Comparison of ENCODE assay signal across 8 cellular contexts in the genomic region with DNA sequence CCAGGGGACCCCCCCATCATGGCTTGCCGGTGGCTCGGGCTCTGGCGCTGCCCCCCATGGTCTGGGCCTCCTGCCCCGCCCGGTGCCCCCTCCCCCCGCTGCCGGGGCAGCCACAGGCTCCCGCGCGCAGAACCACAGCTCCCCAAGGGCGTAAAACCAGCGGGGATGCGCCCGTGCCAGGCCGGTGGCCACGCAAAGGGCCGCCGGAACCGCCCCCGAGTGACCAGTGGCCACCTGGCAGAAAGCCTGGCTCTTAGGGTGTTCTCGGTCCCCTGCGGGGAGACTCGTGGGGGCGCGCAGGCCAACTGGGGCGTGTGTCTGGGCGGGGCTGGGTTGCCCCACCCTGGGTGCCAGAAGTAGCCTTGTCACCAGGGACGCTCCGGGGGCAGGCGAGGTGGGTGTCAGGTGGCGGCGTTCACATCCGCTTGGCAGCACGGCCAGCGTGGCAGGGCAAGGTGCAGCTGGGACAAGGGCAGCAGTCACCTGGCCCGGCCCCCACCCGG. TPM values are rescaled to one million over a fixed set of nuclear protein-coding genes. Genes with fewer than 3 reads are reported as not detected.
A peak's percentile ranks its signal among the peaks of the same experiment; 100 is the strongest.
DNase-seq lines count a peak whose midpoint lies in the region; ATAC-seq, FAIRE-seq and TF ChIP-seq lines count a peak whose summit lies in the region.

No MANE protein-coding gene starts in this region.

- no peak overlapping the region for H4K5ac ChIP-seq in H1 (ENCODE audit: insufficient read length, low read depth, low read length)

- H3K36me3 ChIP-seq in H1 (ENCODE audit: control insufficient read depth in 2 of 4, insufficient read depth in 4 of 4, low read length in 3 of 4) (no peaks in the 10 kb centered on the region), neutrophil (no peaks in the 10 kb centered on the region), SJCRH30 (no peaks in the 10 kb centered on the region)

- H4K8ac ChIP-seq in H1 (ENCODE audit: extremely low read depth, insufficient read depth, low read length): peak overlapping the region; percentile 75; the same call in 1 of the 2 replicates

- H3K27ac ChIP-seq in H1 (ENCODE audit: low read depth, low read length) (no peak overlapping the region), neutrophil (peak overlapping the region; percentile 95), SJCRH30 (no peak overlapping the region)

- no peak for TF ChIP-seq POLR2A in H1 (IDR thresholded peaks at IDR 0.05; ENCODE audit: control extremely low read depth in 1 of 2, low read depth in 2 of 2, low read length in 2 of 2)

- H3K79me1 ChIP-seq in H1 (ENCODE audit: low read depth, low read length): peaks cover 6% of the 10 kb centered on the region

- FAIRE-seq in H1 (lab: Jason Lieb, UNC): no peak

- WGBS in H1 (ENCODE audit: extremely low coverage in 1 of 2, insufficient coverage in 1 of 2, insufficient read length in 1 of 2, insufficient replicate concordance in 2 of 2, low coverage in 1 of 2, low lambda C conversion rate in 2 of 2, missing lambda C conversion rate in 1 of 2), 2 experiments: 12% methylated on average over 28 of the region's 37 CpGs; no CpG with 5 or more reads in 1 of the 2 experiments

- H3K27me3 ChIP-seq in H1 (replicated peaks in 1 of 4; ENCODE audit: control insufficient read depth in 3 of 4, extremely low read depth in 1 of 4, insufficient read depth in 3 of 4, low read length in 3 of 4): peaks cover 0 to 11% (median 5%) of the 10 kb centered on the region in 4 experiments; a peak in 4 of 7 replicates
- no peaks in the 10 kb centered on the region for H3K27me3 ChIP-seq in neutrophil
- peaks cover 38% of the 10 kb centered on the region for H3K27me3 ChIP-seq in SJCRH30

- no peak overlapping the region for H3K23ac ChIP-seq in H1 (ENCODE audit: insufficient read length)

- H3K4me2 ChIP-seq in H1 (ENCODE audit: insufficient read depth in 1 of 2, low read depth in 2 of 2, low read length in 2 of 2): peak overlapping the region; percentile 48 to 67

- no peak overlapping the region for H2AK5ac ChIP-seq in H1 (ENCODE audit: low read depth, low read length)

- no peak for TF ChIP-seq RAD21 in Ishikawa (IDR thresholded peaks at IDR 0.05; ENCODE audit: low read depth)
- TF ChIP-seq RAD21 in H1 (IDR thresholded peaks at IDR 0.05 in 1 of 2, conservative IDR thresholded peaks at IDR 0.05 in 1 of 2; ENCODE audit: low read depth in 2 of 2, low read length in 2 of 2): no peak

- POLR2A ChIA-PET in H1 (lab: Charles Lee; ENCODE audit: partially characterized antibody): interaction anchor here (1.4 to 3.7 kb wide), 3 partner anchors 15 to 40 kb away, joined by 4 to 29 read pairs (median 8); no protein-coding TSS in a partner anchor

- H2BK20ac ChIP-seq in H1 (ENCODE audit: low read length): no peak overlapping the region

- TF ChIP-seq EP300 in Ishikawa (IDR thresholded peaks at IDR 0.05; ENCODE audit: borderline replicate concordance) (peak; percentile 89), H1 (IDR thresholded peaks at IDR 0.05; ENCODE audit: borderline replicate concordance in 1 of 2, low read depth in 2 of 2, low read length in 2 of 2) (no peak)

- H3K14ac ChIP-seq in H1 (ENCODE audit: insufficient read length): no peak overlapping the region

- H3K79me2 ChIP-seq in H1 (ENCODE audit: control insufficient read depth in 1 of 2, insufficient read depth in 2 of 2, low read length in 2 of 2): no peaks in the 10 kb centered on the region

- H4K91ac ChIP-seq in H1 (replicated peaks; ENCODE audit: insufficient read length, low read length): no peak overlapping the region

- H3K4ac ChIP-seq in H1 (replicated peaks; ENCODE audit: insufficient read length, low read depth, low read length): no peak overlapping the region

- no peak overlapping the region for H2BK120ac ChIP-seq in H1 (replicated peaks; ENCODE audit: low read depth, low read length)

- peak; percentile 92 for DNase-seq in DMS53 (lab: John Stamatoyannopoulos, UW)
- peak in 1 of 2 experiments; percentile 68 for DNase-seq in H1 (ENCODE audit: low read depth in 1 of 2, low spot score in 2 of 2)
- no peak for DNase-seq in SJCRH30
- DNase-seq in islet precursor cell: no peak
- no peak for DNase-seq in hypothalamus (lab: John Stamatoyannopoulos, UW)

- peak overlapping the region; percentile 39; the same call in 1 of the 2 replicates for H2BK12ac ChIP-seq in H1 (ENCODE audit: low read depth, low read length)

- TF ChIP-seq CTCF in H1 (IDR thresholded peaks at IDR 0.05; ENCODE audit: control extremely low read depth in 1 of 3, insufficient read depth in 1 of 3, low read depth in 1 of 3, low read length in 3 of 3) (no peak), neutrophil (IDR thresholded peaks at IDR 0.05) (no peak)

- H3K9me3 ChIP-seq in H1 (ENCODE audit: insufficient read depth in 2 of 2, low read depth in 1 of 2, low read length in 1 of 2) (no peaks in the 10 kb centered on the region), neutrophil (no peaks in the 10 kb centered on the region), SJCRH30 (replicated peaks) (no peaks in the 10 kb centered on the region)

- H3K56ac ChIP-seq in H1 (replicated peaks; ENCODE audit: insufficient read length, low read depth, low read length): no peak overlapping the region

- CTCF ChIA-PET in H1 (lab: Charles Lee; ENCODE audit: partially characterized antibody): interaction anchor here (0.9 to 12.8 kb wide), 5 partner anchors 9 to 151 kb away, joined by 3 to 125 read pairs (median 4); no protein-coding TSS in a partner anchor

- H3K4me3 ChIP-seq in H1 (ENCODE audit: extremely low read depth in 1 of 4, insufficient read depth in 2 of 4, low read depth in 3 of 4, low read length in 4 of 4) (peak overlapping the region; percentile 19 to 85 (median 52)), neutrophil (ENCODE audit: low read depth in 1 of 2, low read length in 1 of 2) (peak overlapping the region; percentile 57 to 88), SJCRH30 (no peak overlapping the region)

- H3K23me2 ChIP-seq in H1 (ENCODE audit: low read depth, low read length): peaks cover 13% of the 10 kb centered on the region; the same call in 1 of the 2 replicates

- ATAC-seq in GM21423 (IDR thresholded peaks at IDR 0.05; ENCODE audit: unreplicated experiment): no peak

- H3K4me1 ChIP-seq in H1 (replicated peaks in 1 of 4; ENCODE audit: control insufficient read depth in 3 of 4, insufficient read depth in 4 of 4, low read length in 3 of 4) (peaks cover 0 to 28% (median 17%) of the 10 kb centered on the region in 4 experiments; a peak in 5 of 7 replicates), neutrophil (ENCODE audit: control insufficient read depth in 1 of 2, insufficient read depth in 1 of 2, low read depth in 1 of 2, low read length in 1 of 2) (peaks cover 35 to 39% of the 10 kb centered on the region in 2 experiments), SJCRH30 (peaks cover 17% of the 10 kb centered on the region)

- no peak overlapping the region for H2BK15ac ChIP-seq in H1 (ENCODE audit: low read length)

- H3K18ac ChIP-seq in H1 (ENCODE audit: extremely low read depth, low read length): peak overlapping the region; percentile 60

- peak overlapping the region; percentile 52; the same call in 1 of the 2 replicates for H2BK5ac ChIP-seq in H1 (ENCODE audit: low read depth, low read length)

- no peak overlapping the region for H2AFZ ChIP-seq in H1 (ENCODE audit: low read length)

- H3K9ac ChIP-seq in H1 (replicated peaks in 1 of 4; ENCODE audit: extremely low read depth in 1 of 4, low read depth in 3 of 4, low read length in 3 of 4): no peak overlapping the region

- H4K20me1 ChIP-seq in H1 (replicated peaks in 1 of 2; ENCODE audit: control insufficient read depth in 1 of 2, insufficient read depth in 2 of 2, low read length in 2 of 2): peaks cover 2 to 10% of the 10 kb centered on the region in 2 experiments

RNA-seq across cellular contexts. Expression of a gene that starts 0.5 kb away (rescaled TPM):
- 30.5 and 31.6 TPM in 2 replicates for total RNA-seq in H1 (2021; fragmentation: NEBNext Ultra II Directional; extraction: Animal tissue kit (Norgen Biotek cat#: 25700))
- polyA plus RNA-seq in H1 (2011; rRNA removed): 37.6 and 52.1 TPM in 2 replicates
- 36.0 TPM for polyA plus RNA-seq in H1 (2011; cell fraction: cytosol; rRNA removed)
- 44.9 TPM for polyA plus RNA-seq in H1 (2011; cell fraction: nucleus; rRNA removed)
- polyA plus RNA-seq in H1 (2012, experiment 1 of 2): 16.4 to 27.5 TPM (median 25.2 TPM) in 4 replicates
- 26.0 TPM for polyA plus RNA-seq in H1 (2012, experiment 2 of 2)
- 32.4 TPM for polyA plus RNA-seq in H1 (2013, experiment 1 of 2)
- 37.1 TPM for polyA plus RNA-seq in H1 (2013, experiment 2 of 2)
- 9.3 and 15.5 TPM in 2 replicates for polyA minus RNA-seq in H1 (2011; rRNA and poly(A)+ RNA removed)
- 19.5 TPM for polyA minus RNA-seq in H1 (2011; cell fraction: cytosol; rRNA and poly(A)+ RNA removed)
- 12.9 TPM for polyA minus RNA-seq in H1 (2011; cell fraction: nucleus; rRNA and poly(A)+ RNA removed)
- total RNA-seq in SJCRH30 (2014; rRNA removed; shearing (Covaris generic)): 11.2 and 11.8 TPM in 2 replicates

RNA-seq across cellular contexts. Expression of a gene that starts 24.6 kb away (rescaled TPM):
- total RNA-seq in H1 (2021; fragmentation: NEBNext Ultra II Directional; extraction: Animal tissue kit (Norgen Biotek cat#: 25700)): 32.3 and 35.3 TPM in 2 replicates
- polyA plus RNA-seq in H1 (2011; rRNA removed): 64.8 and 78.8 TPM in 2 replicates
- polyA plus RNA-seq in H1 (2011; cell fraction: cytosol; rRNA removed): 58.4 TPM
- polyA plus RNA-seq in H1 (2011; cell fraction: nucleus; rRNA removed): 75.1 TPM
- polyA plus RNA-seq in H1 (2012, experiment 1 of 2): 19.5 to 34.6 TPM (median 30.7 TPM) in 4 replicates
- 28.6 TPM for polyA plus RNA-seq in H1 (2012, experiment 2 of 2)
- 28.2 TPM for polyA plus RNA-seq in H1 (2013, experiment 1 of 2)
- 28.5 TPM for polyA plus RNA-seq in H1 (2013, experiment 2 of 2)
- 13.3 and 14.7 TPM in 2 replicates for polyA minus RNA-seq in H1 (2011; rRNA and poly(A)+ RNA removed)
- polyA minus RNA-seq in H1 (2011; cell fraction: cytosol; rRNA and poly(A)+ RNA removed): 22.6 TPM
- 19.6 TPM for polyA minus RNA-seq in H1 (2011; cell fraction: nucleus; rRNA and poly(A)+ RNA removed)
- 5.0 and 6.1 TPM in 2 replicates for total RNA-seq in SJCRH30 (2014; rRNA removed; shearing (Covaris generic))

RNA-seq across cellular contexts. Expression of a gene that starts 25.1 kb away (rescaled TPM):
- 37.8 and 39.8 TPM in 2 replicates for total RNA-seq in H1 (2021; fragmentation: NEBNext Ultra II Directional; extraction: Animal tissue kit (Norgen Biotek cat#: 25700))
- polyA plus RNA-seq in H1 (2011; rRNA removed): 53.4 and 82.5 TPM in 2 replicates
- polyA plus RNA-seq in H1 (2011; cell fraction: cytosol; rRNA removed): 63.0 TPM
- 82.5 TPM for polyA plus RNA-seq in H1 (2011; cell fraction: nucleus; rRNA removed)
- polyA plus RNA-seq in H1 (2012, experiment 1 of 2): 17.3 to 46.4 TPM (median 40.7 TPM) in 4 replicates
- polyA plus RNA-seq in H1 (2012, experiment 2 of 2): 43.2 TPM
- polyA plus RNA-seq in H1 (2013, experiment 1 of 2): 66.8 TPM
- polyA plus RNA-seq in H1 (2013, experiment 2 of 2): 68.8 TPM
- polyA minus RNA-seq in H1 (2011; rRNA and poly(A)+ RNA removed): 7.2 and 9.3 TPM in 2 replicates
- polyA minus RNA-seq in H1 (2011; cell fraction: cytosol; rRNA and poly(A)+ RNA removed): 30.7 TPM
- 12.8 TPM for polyA minus RNA-seq in H1 (2011; cell fraction: nucleus; rRNA and poly(A)+ RNA removed)
- total RNA-seq in SJCRH30 (2014; rRNA removed; shearing (Covaris generic)): 0.71 and 0.81 TPM in 2 replicates

RNA-seq across cellular contexts. Expression of a gene that starts 55.0 kb away (rescaled TPM):
- total RNA-seq in H1 (2021; fragmentation: NEBNext Ultra II Directional; extraction: Animal tissue kit (Norgen Biotek cat#: 25700)): 2.8 and 4.8 TPM in 2 replicates
- polyA plus RNA-seq in H1 (2011; rRNA removed): 2.6 and 3.5 TPM in 2 replicates
- 3.5 TPM for polyA plus RNA-seq in H1 (2011; cell fraction: cytosol; rRNA removed)
- 3.0 TPM for polyA plus RNA-seq in H1 (2011; cell fraction: nucleus; rRNA removed)
- 1.1 to 2.7 TPM (median 2.4 TPM) in 4 replicates for polyA plus RNA-seq in H1 (2012, experiment 1 of 2)
- polyA plus RNA-seq in H1 (2012, experiment 2 of 2): 2.3 TPM
- polyA plus RNA-seq in H1 (2013, experiment 1 of 2): 2.1 TPM
- 2.0 TPM for polyA plus RNA-seq in H1 (2013, experiment 2 of 2)
- polyA minus RNA-seq in H1 (2011; rRNA and poly(A)+ RNA removed): 0.98 and 1.5 TPM in 2 replicates
- polyA minus RNA-seq in H1 (2011; cell fraction: cytosol; rRNA and poly(A)+ RNA removed): 2.1 TPM
- 0.60 TPM for polyA minus RNA-seq in H1 (2011; cell fraction: nucleus; rRNA and poly(A)+ RNA removed)
- 0.10 TPM in 1 of 2 replicates, not detected in the other for total RNA-seq in SJCRH30 (2014; rRNA removed; shearing (Covaris generic))

Comparison
In these comparisons a context has a peak if more than half of its experiments do, and no peak if none do; other contexts are left out.
1. RNA of a gene that starts 25.1 kb away (total RNA-seq): 37.8 to 39.8 TPM in H1; 0.71 to 0.81 TPM in SJCRH30; every median in the first group is over 10 times any median in the second.